32 cellular contexts compared by ENCODE assay signal in the genomic region with DNA sequence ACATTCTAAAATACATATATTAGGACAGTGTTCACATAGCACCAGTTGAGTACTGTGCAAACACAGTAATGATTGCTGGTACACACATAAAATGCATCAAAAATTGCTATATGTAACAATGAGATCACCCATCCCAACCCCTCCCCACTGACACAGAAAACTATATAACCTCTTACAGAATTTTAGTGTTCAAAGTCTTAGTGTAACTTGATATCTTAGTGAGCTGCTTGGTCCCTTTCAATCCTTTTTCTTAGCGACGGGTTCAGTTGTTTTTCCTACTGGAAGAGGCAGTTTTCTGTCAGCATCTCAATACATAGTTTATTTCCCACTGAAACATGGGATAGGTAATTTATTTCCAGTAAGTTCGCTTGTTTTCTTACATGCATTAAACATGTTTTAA.
"Had no signal": no experiment of that assay in that cellular context is flagged by ENCODE, and none has a peak within 500 bp of the region (broad histone marks: within the 10 kb centered on the region; RNA-seq: fewer than 3 reads in every experiment).

No MANE protein-coding gene starts in this region.

- H3K27ac ChIP-seq: brain microvascular endothelial cell, coronary artery, dorsolateral prefrontal cortex, esophagus muscularis mucosa, foreskin keratinocyte, gastrocnemius medialis, WERI-Rb-1 had no signal

- DNase-seq: activated B cell treated with CpG ODN at 0.5 μM for 24 hours; activated CD4-positive, alpha-beta T cell treated with anti-CD3 and anti-CD28 coated beads for 48 hours; activated CD4-positive, alpha-beta T cell treated with anti-CD3 and anti-CD28 coated beads, Interleukin-2, amount 50 U/mL, for 1 hour; activated CD4-positive, alpha-beta T cell treated with anti-CD3 and anti-CD28 coated beads, Interleukin-2, amount 50 U/mL, for 48 hours; activated CD8-positive, alpha-beta memory T cell treated with anti-CD3 and anti-CD28 coated beads for 24 hours; activated CD8-positive, alpha-beta T cell treated with anti-CD3 and anti-CD28 coated beads for 36 hours; activated effector memory CD4-positive, alpha-beta T cell treated with Interleukin-2 at 50 U/mL for 16 hours; activated gamma-delta T cell treated with Interleukin-2 at 50 U/mL for 16 hours; activated naive CD4-positive, alpha-beta T cell treated with anti-CD3 and anti-CD28 coated beads, Interleukin-2, amount 50 U/mL, for 16 hours; activated naive CD4-positive, alpha-beta T cell treated with Interleukin-2 at 50 U/mL for 16 hours; activated T-cell treated with anti-CD3 and anti-CD28 coated beads, Interleukin-2, amount 50 U/mL, for 4 hours; amniotic stem cell; anterior cingulate cortex; brain microvascular endothelial cell; dorsolateral prefrontal cortex; effector memory CD4-positive, alpha-beta T cell; erythroblast; foreskin keratinocyte; gastrocnemius medialis; glutamatergic neuron; T-helper 1 cell; T-helper 17 cell; T1000; WERI-Rb-1 had no signal

- ATAC-seq: activated CD4-positive, CD25-positive, alpha-beta regulatory T cell treated with anti-CD3 and anti-CD28 coated beads, Interleukin-2, amount 50 U/mL, for 24 hours; activated CD8-positive, alpha-beta T cell treated with anti-CD3 and anti-CD28 coated beads for 36 hours; activated T-cell treated with anti-CD3 and anti-CD28 coated beads, Interleukin-2, amount 50 U/mL, for 4 hours; activated T-helper 17 cell treated with anti-CD3 and anti-CD28 coated beads, Interleukin-2, amount 50 U/mL, for 72 hours; foreskin keratinocyte; gastrocnemius medialis; T-helper 17 cell had no signal

- H3K27ac Mint-ChIP-seq: activated B cell treated with CpG ODN at 0.5 μM for 24 hours; activated CD8-positive, alpha-beta T cell treated with anti-CD3 and anti-CD28 coated beads for 36 hours; activated naive CD8-positive, alpha-beta T cell; activated T-helper 17 cell treated with anti-CD3 and anti-CD28 coated beads, Interleukin-2, amount 50 U/mL, for 72 hours; dendritic cell treated with granulocyte-macrophage colony-stimulating factor and Interleukin-4, amounts not matched to agents 40 ng/mL and 50 ng/mL, for 4 days; T-helper 17 cell; T-helper 2 cell treated with Interferon-gamma antibody and Interleukin-4, amounts not matched to agents 5 μg/mL and 100 μg/mL, for 36 hours had no signal

- H3K4me3 ChIP-seq: coronary artery, dorsolateral prefrontal cortex, esophagus muscularis mucosa, gastrocnemius medialis had no signal

- H3K9me3 Mint-ChIP-seq: activated T-helper 17 cell treated with anti-CD3 and anti-CD28 coated beads, Interleukin-2, amount 50 U/mL, for 72 hours; central memory CD8-positive, alpha-beta T cell; dendritic cell treated with granulocyte-macrophage colony-stimulating factor and Interleukin-4, amounts not matched to agents 40 ng/mL and 50 ng/mL, for 4 days; T-helper 2 cell treated with Interferon-gamma antibody and Interleukin-4, amounts not matched to agents 5 μg/mL and 100 μg/mL, for 36 hours had no signal

- H3K27me3 Mint-ChIP-seq: activated B cell treated with CpG ODN at 0.5 μM for 24 hours; activated naive CD8-positive, alpha-beta T cell had no signal

- H3K4me1 Mint-ChIP-seq: activated B cell treated with CpG ODN at 0.5 μM for 24 hours; activated T-helper 17 cell treated with anti-CD3 and anti-CD28 coated beads, Interleukin-2, amount 50 U/mL, for 72 hours; central memory CD8-positive, alpha-beta T cell; T-helper 17 cell had no signal

- H3K4me3 Mint-ChIP-seq: activated B cell treated with CpG ODN at 0.5 μM for 24 hours; activated CD8-positive, alpha-beta T cell treated with anti-CD3 and anti-CD28 coated beads for 36 hours; activated naive CD8-positive, alpha-beta T cell; activated T-cell treated with anti-CD3 and anti-CD28 coated beads, Interleukin-2, amount 50 U/mL, for 4 hours; activated T-helper 17 cell treated with anti-CD3 and anti-CD28 coated beads, Interleukin-2, amount 50 U/mL, for 72 hours; central memory CD8-positive, alpha-beta T cell; dendritic cell treated with granulocyte-macrophage colony-stimulating factor and Interleukin-4, amounts not matched to agents 40 ng/mL and 50 ng/mL, for 4 days; T-helper 17 cell; T-helper 2 cell treated with Interferon-gamma antibody and Interleukin-4, amounts not matched to agents 5 μg/mL and 100 μg/mL, for 36 hours had no signal

- H3K36me3 ChIP-seq: brain microvascular endothelial cell, esophagus muscularis mucosa, gastrocnemius medialis, WERI-Rb-1 had no signal

- H3K9me3 ChIP-seq: esophagus muscularis mucosa, gastrocnemius medialis had no signal

- H3K27me3 ChIP-seq: brain microvascular endothelial cell had no signal

- H3K36me3 Mint-ChIP-seq: activated naive CD8-positive, alpha-beta T cell had no signal

- H3K4me1 ChIP-seq: esophagus muscularis mucosa, foreskin keratinocyte, gastrocnemius medialis had no signal
